Comparison of ENCODE assay signal across 9 cellular contexts in the genomic region with DNA sequence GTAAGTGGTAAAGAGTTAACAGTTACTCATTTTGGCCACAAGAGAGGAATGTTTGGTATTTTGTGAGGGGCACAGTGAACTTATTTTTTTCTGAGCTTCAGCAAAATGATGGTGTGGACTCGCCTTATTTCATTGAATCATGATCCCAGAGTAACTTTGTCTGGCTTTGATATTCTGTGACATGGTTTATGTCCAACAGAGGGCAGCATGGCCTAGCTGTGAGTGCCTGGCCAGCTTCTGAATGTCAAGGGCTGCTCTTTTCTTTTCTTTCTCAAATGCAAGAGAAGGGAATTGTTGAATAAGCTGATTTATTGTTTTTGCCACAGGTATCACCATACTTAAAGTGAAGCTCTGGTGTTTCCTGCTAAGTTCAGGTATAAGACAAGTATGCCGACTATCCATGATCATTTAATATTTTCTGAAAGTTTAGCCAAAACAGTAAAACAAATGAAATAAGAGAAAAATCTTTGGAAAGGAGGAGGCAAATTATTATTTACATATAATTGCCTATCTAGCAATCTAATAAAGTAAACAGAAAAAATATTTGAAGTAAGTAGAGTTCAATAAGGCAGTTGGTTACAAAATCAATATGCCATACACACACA. TPM values are rescaled to one million over a fixed set of nuclear protein-coding genes. Genes with fewer than 3 reads are reported as not detected.
A peak's percentile ranks its signal among the peaks of the same experiment; 100 is the strongest.
DNase-seq lines count a peak whose midpoint lies in the region; ATAC-seq, FAIRE-seq and TF ChIP-seq lines count a peak whose summit lies in the region.
"Had no signal": no experiment of that assay in that cellular context is flagged by ENCODE, and none has a peak within 500 bp of the region (broad histone marks: within the 10 kb centered on the region; RNA-seq: fewer than 3 reads in every experiment).

No MANE protein-coding gene starts in this region.

- intact Hi-C loops in posterior vena cava (cut with DNase I): no loop called here

- no peak overlapping the region for H3K27ac ChIP-seq in cardiac muscle cell
- no peak overlapping the region for H3K27ac ChIP-seq in smooth muscle cell (ENCODE audit: low read depth)

- peaks cover 3% of the 10 kb centered on the region for H3K9me3 Mint-ChIP-seq in activated CD8-positive, alpha-beta memory T cell treated with anti-CD3 and anti-CD28 coated beads, Interleukin-2, amount 10 ng/mL, durations not matched to agents 7 days and 5 days (ENCODE audit: low read depth)
- H3K9me3 Mint-ChIP-seq: T-helper 1 cell treated with Interleukin-12 subunit alpha and Interleukin-12 subunit beta and Interleukin-4 antibody, amounts not matched to agents 30 μg/mL and 1 μg/mL, for 36 hours had no signal

- DNase-seq in ELF-1 (ENCODE audit: low read depth, low spot score): peak; percentile 36
- no peak for DNase-seq in LNCaP clone FGC (ENCODE audit: low read depth)
- DNase-seq in cardiac muscle cell (ENCODE audit: low read depth in 1 of 2, low spot score in 1 of 2): peak; percentile 65 to 66
- DNase-seq in smooth muscle cell (lab: John Stamatoyannopoulos, UW; ENCODE audit: unreplicated experiment): no peak
- no peak for DNase-seq in posterior vena cava (ENCODE audit: low spot score)
- no peak for DNase-seq in activated naive CD4-positive, alpha-beta T cell treated with Interleukin-2 at 50 U/mL for 16 hours
- DNase-seq in activated CD8-positive, alpha-beta memory T cell treated with anti-CD3 and anti-CD28 coated beads, Interleukin-2, amount 10 ng/mL, durations not matched to agents 7 days and 5 days: no peak

- H3K4me3 ChIP-seq in LNCaP clone FGC (ENCODE audit: low read depth, low read length): no peak overlapping the region
- no peak overlapping the region for H3K4me3 ChIP-seq in cardiac muscle cell
- no peak overlapping the region for H3K4me3 ChIP-seq in smooth muscle cell

- peak; percentile 38 for FAIRE-seq in TTC549 (lab: Jason Lieb, UNC)

- H3K4me1 Mint-ChIP-seq in activated CD8-positive, alpha-beta memory T cell treated with anti-CD3 and anti-CD28 coated beads, Interleukin-2, amount 10 ng/mL, durations not matched to agents 7 days and 5 days: peaks cover 5% of the 10 kb centered on the region

- no peaks in the 10 kb centered on the region for H3K27me3 Mint-ChIP-seq in activated CD8-positive, alpha-beta memory T cell treated with anti-CD3 and anti-CD28 coated beads, Interleukin-2, amount 10 ng/mL, durations not matched to agents 7 days and 5 days

- no peaks in the 10 kb centered on the region for H3K79me2 ChIP-seq in smooth muscle cell (ENCODE audit: low read depth)

- no peak overlapping the region for H2AFZ ChIP-seq in smooth muscle cell (ENCODE audit: low read depth)

- peaks cover 4% of the 10 kb centered on the region for H3K36me3 ChIP-seq in cardiac muscle cell
- H3K36me3 ChIP-seq in smooth muscle cell (ENCODE audit: low read depth): peaks cover 6% of the 10 kb centered on the region

- H3K9ac ChIP-seq in smooth muscle cell (ENCODE audit: low read depth): no peak overlapping the region

- no peak overlapping the region for H3K4me3 Mint-ChIP-seq in activated CD8-positive, alpha-beta memory T cell treated with anti-CD3 and anti-CD28 coated beads, Interleukin-2, amount 10 ng/mL, durations not matched to agents 7 days and 5 days
- H3K4me3 Mint-ChIP-seq: T-helper 1 cell treated with Interleukin-12 subunit alpha and Interleukin-12 subunit beta and Interleukin-4 antibody, amounts not matched to agents 30 μg/mL and 1 μg/mL, for 36 hours had no signal

- H3F3A ChIP-seq in smooth muscle cell (ENCODE audit: low read depth): no peaks in the 10 kb centered on the region

- H3K9me3 ChIP-seq in cardiac muscle cell (ENCODE audit: low read depth) (no peaks in the 10 kb centered on the region), smooth muscle cell (replicated peaks; ENCODE audit: low read depth) (no peaks in the 10 kb centered on the region)

- no peak overlapping the region for H3K27ac Mint-ChIP-seq in activated CD8-positive, alpha-beta memory T cell treated with anti-CD3 and anti-CD28 coated beads, Interleukin-2, amount 10 ng/mL, durations not matched to agents 7 days and 5 days
- H3K27ac Mint-ChIP-seq: T-helper 1 cell treated with Interleukin-12 subunit alpha and Interleukin-12 subunit beta and Interleukin-4 antibody, amounts not matched to agents 30 μg/mL and 1 μg/mL, for 36 hours had no signal

- peaks cover 16% of the 10 kb centered on the region for H3K36me3 Mint-ChIP-seq in activated CD8-positive, alpha-beta memory T cell treated with anti-CD3 and anti-CD28 coated beads, Interleukin-2, amount 10 ng/mL, durations not matched to agents 7 days and 5 days

- H3K4me2 ChIP-seq in smooth muscle cell: no peak overlapping the region

- TF ChIP-seq CTCF in LNCaP clone FGC (IDR thresholded peaks at IDR 0.05; ENCODE audit: control insufficient read depth, extremely low read depth, insufficient read depth) (peak; percentile 82), cardiac muscle cell (IDR thresholded peaks at IDR 0.05; ENCODE audit: low read depth, low read length) (peak; percentile 76), smooth muscle cell (IDR thresholded peaks at IDR 0.05; ENCODE audit: borderline replicate concordance, insufficient read depth, poor library complexity, severe bottlenecking) (peak; percentile 72)

- CTCF ChIA-PET in activated CD8-positive, alpha-beta memory T cell treated with anti-CD3 and anti-CD28 coated beads, Interleukin-2, amount 10 ng/mL, durations not matched to agents 7 days and 5 days (lab: Charles Lee): interaction anchor here (0.8 to 1.6 kb wide), 3 partner anchors 12 to 56 kb away, joined by 3 to 4 read pairs (median 3); no protein-coding TSS in a partner anchor

- WGBS in smooth muscle cell (ENCODE audit: low lambda C conversion rate): 73% methylated on average over 2 of the region's 2 CpGs

- H3K27me3 ChIP-seq in cardiac muscle cell (no peaks in the 10 kb centered on the region), smooth muscle cell (ENCODE audit: low read depth) (no peaks in the 10 kb centered on the region)

- H3K4me1 ChIP-seq in cardiac muscle cell (ENCODE audit: low read depth) (no peaks in the 10 kb centered on the region), smooth muscle cell (ENCODE audit: low read depth) (no peaks in the 10 kb centered on the region)

- no peak for ATAC-seq in activated CD8-positive, alpha-beta memory T cell treated with anti-CD3 and anti-CD28 coated beads, Interleukin-2, amount 10 ng/mL, durations not matched to agents 7 days and 5 days

- H4K20me1 ChIP-seq in smooth muscle cell (ENCODE audit: low read depth): no peaks in the 10 kb centered on the region

RNA-seq across cellular contexts. Expression of a gene that starts 31.7 kb away (rescaled TPM):
- 27.3 and 39.0 TPM in 2 replicates for total RNA-seq in cardiac muscle cell
- 139 and 164 TPM in 2 replicates for polyA plus RNA-seq in cardiac muscle cell
- 29.3 and 58.7 TPM in 2 replicates for total RNA-seq in smooth muscle cell
- polyA plus RNA-seq in smooth muscle cell: 135 and 165 TPM in 2 replicates
- total RNA-seq in posterior vena cava: 10 to 100 TPM; 40.1 to 40.9 TPM
- total RNA-seq in activated CD8-positive, alpha-beta memory T cell treated with anti-CD3 and anti-CD28 coated beads, Interleukin-2, amount 10 ng/mL, durations not matched to agents 7 days and 5 days: 10 to 100 TPM; 59.7 to 70.2 TPM

RNA-seq across cellular contexts. Expression of a gene that starts 34.6 kb away (rescaled TPM):
- total RNA-seq in cardiac muscle cell (14.3 and 17.4 TPM in 2 replicates), smooth muscle cell (11.1 and 12.0 TPM in 2 replicates), posterior vena cava (10 to 100 TPM; 13.4 to 14.2 TPM)
- polyA plus RNA-seq in cardiac muscle cell (10.8 and 14.7 TPM in 2 replicates), smooth muscle cell (5.0 and 5.3 TPM in 2 replicates)
- total RNA-seq in activated CD8-positive, alpha-beta memory T cell treated with anti-CD3 and anti-CD28 coated beads, Interleukin-2, amount 10 ng/mL, durations not matched to agents 7 days and 5 days: 10 to 100 TPM; 17.4 to 21.0 TPM

RNA-seq across cellular contexts. Expression of a gene that starts 41.0 kb away (rescaled TPM):
- total RNA-seq in cardiac muscle cell: not detected in 2 replicates
- polyA plus RNA-seq in cardiac muscle cell: 0.05 TPM in 1 of 2 replicates, not detected in the other
- total RNA-seq in smooth muscle cell: not detected in 2 replicates
- not detected in 2 replicates for polyA plus RNA-seq in smooth muscle cell
- under 1 TPM in 1 of 2 donors, not detected in 1; 0.14 TPM for total RNA-seq in posterior vena cava
- total RNA-seq in activated CD8-positive, alpha-beta memory T cell treated with anti-CD3 and anti-CD28 coated beads, Interleukin-2, amount 10 ng/mL, durations not matched to agents 7 days and 5 days: under 1 TPM in 1 of 2 experiments, not detected in 1; 0.09 TPM

Comparison
In these comparisons a context has a peak if more than half of its experiments do, and no peak if none do; other contexts are left out.
1. DNase-seq: peak in ELF-1 (single experiment) and cardiac muscle cell (2 of 2); none in LNCaP clone FGC (single experiment), smooth muscle cell (single experiment), posterior vena cava (single experiment), activated naive CD4-positive, alpha-beta T cell treated with Interleukin-2 at 50 U/mL for 16 hours (single experiment) and activated CD8-positive, alpha-beta memory T cell treated with anti-CD3 and anti-CD28 coated beads, Interleukin-2, amount 10 ng/mL, durations not matched to agents 7 days and 5 days (single experiment).
2. Peak in every context shown above with its lines, with median percentiles within 50 percentile points of each other: CTCF ChIP-seq.